Comparison of ENCODE assay signal across 8 cellular contexts in the genomic region with DNA sequence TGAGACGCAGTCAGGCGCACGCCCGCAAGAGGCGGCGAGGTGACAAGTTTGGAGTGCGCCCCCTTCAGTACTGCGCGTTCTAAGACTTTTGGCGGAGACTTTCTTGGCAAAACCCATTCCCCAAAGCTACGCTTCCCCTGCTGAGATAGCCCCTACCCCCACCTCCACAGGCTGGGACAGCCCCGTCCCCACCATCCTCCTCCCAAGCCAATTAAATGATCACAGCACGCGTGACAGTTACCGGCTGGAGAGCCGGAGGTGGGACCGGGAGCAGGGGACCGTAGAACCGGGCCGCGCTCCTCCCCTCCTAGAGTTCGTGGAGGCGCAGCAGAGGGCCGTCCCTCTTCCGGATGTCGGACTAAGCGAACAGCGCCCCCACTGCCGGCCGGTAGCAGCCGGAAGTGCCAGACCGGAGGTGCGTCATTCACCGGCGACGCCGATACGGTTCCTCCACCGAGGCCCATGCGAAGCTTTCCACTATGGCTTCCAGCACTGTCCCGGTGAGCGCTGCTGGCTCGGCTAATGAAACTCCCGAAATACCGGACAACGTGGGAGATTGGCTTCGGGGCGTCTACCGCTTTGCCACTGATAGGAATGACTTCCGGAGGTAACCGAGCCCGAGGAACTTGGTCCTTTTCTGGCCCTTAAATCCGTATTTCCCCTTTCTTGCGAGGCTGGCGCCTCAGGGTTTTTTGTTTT. TPM values are rescaled to one million over a fixed set of nuclear protein-coding genes. Genes with fewer than 3 reads are reported as not detected.
A peak's percentile ranks its signal among the peaks of the same experiment; 100 is the strongest.
DNase-seq lines count a peak whose midpoint lies in the region; ATAC-seq and TF ChIP-seq lines count a peak whose summit lies in the region.

A gene (plus strand): TSS at position 476 of the 699 bp plus-strand sequence. CDS start 4 bp downstream, at position 480.

- H3K27me3 ChIP-seq in left ventricle myocardium inferior (ENCODE audit: low read depth) = no peaks in the 10 kb centered on the region
- no peaks in the 10 kb centered on the region for H3K27me3 ChIP-seq in uterus

- TF ChIP-seq CTCF in GM13977 (IDR thresholded peaks at IDR 0.05; ENCODE audit: extremely low read depth, insufficient read depth, missing control alignments) = peak; percentile 87
- TF ChIP-seq CTCF in left ventricle myocardium inferior (IDR thresholded peaks at IDR 0.05; ENCODE audit: borderline replicate concordance) = peak; percentile 94
- peak; percentile 82 to 96 (median 90) for TF ChIP-seq CTCF in uterus (IDR thresholded peaks at IDR 0.05)

- H3K9me3 ChIP-seq in left ventricle myocardium inferior (replicated peaks) = no peaks in the 10 kb centered on the region
- no peaks in the 10 kb centered on the region for H3K9me3 ChIP-seq in uterus

- H3K4me1 ChIP-seq in left ventricle myocardium inferior (peaks cover 94% of the 10 kb centered on the region), uterus (peaks cover 0 to 12% of the 10 kb centered on the region in 2 donors)

- peak; percentile 68 to 84 for TF ChIP-seq POLR2A in uterus (IDR thresholded peaks at IDR 0.05)

- intact Hi-C loops in T-helper 1 cell treated with Interleukin-12 subunit alpha and Interleukin-12 subunit beta and Interleukin-4 antibody, amounts not matched to agents 30 ng/mL and 1 ng/mL, for 36 hours (cut with micrococcal nuclease) = loop anchor here (1.0 to 10.0 kb wide), 17 partner anchors 8 to 1387 kb away; a partner anchor contains a TSS
- intact Hi-C loops in left ventricle myocardium inferior (cut with micrococcal nuclease) = loop anchor here (10.0 kb wide), 1 partner anchor 257 kb away; no protein-coding TSS in a partner anchor
- intact Hi-C loops in uterus (cut with DNase I; ENCODE audit: low total_unique reads) = loop anchor here (5.0 to 10.0 kb wide), 2 partner anchors 137 to 260 kb away; a partner anchor contains a TSS

- ATAC-seq in HG02884 (IDR thresholded peaks at IDR 0.05; ENCODE audit: unreplicated experiment) = peak; percentile 77

- in situ Hi-C loops in GM13977 (cut with MboI; ENCODE audit: low pct_unique_long_range_greater_than_20kb, low sequenced_read_pairs, unreplicated experiment) = loop anchor here (10.0 kb wide), 1 partner anchor 257 kb away; no protein-coding TSS in a partner anchor

- H3K36me3 ChIP-seq in left ventricle myocardium inferior (peaks cover 42% of the 10 kb centered on the region), uterus (no peaks in the 10 kb centered on the region)

- H3K4me3 ChIP-seq in left ventricle myocardium inferior (peak within 1 kb of the TSS; percentile 90), uterus (peak within 1 kb of the TSS; percentile 82)

- H3K27ac ChIP-seq in left ventricle myocardium inferior (replicated peaks) (peak within 1 kb of the TSS; percentile 95), uterus (peak within 1 kb of the TSS; percentile 84 to 97)

- DNase-seq in GM13977 (ENCODE audit: low spot score) (peak; percentile 94), NCI-H146 treated with DMSO at 0.1 percent for 48 hours (lab: John Stamatoyannopoulos, UW; ENCODE audit: unreplicated experiment) (peak; percentile 91), amniotic stem cell (lab: John Stamatoyannopoulos, UW) (peak; percentile 94), left ventricle myocardium inferior (peak; percentile 95), pulmonary artery endothelial cell (ENCODE audit: low read depth, low spot score) (peak; percentile 85), uterus (peak; percentile 94 to 97)

RNA-seq across cellular contexts. Expression of the gene that starts here (rescaled TPM):
- total RNA-seq in T-helper 1 cell treated with Interleukin-12 subunit alpha and Interleukin-12 subunit beta and Interleukin-4 antibody, amounts not matched to agents 30 ng/mL and 1 ng/mL, for 36 hours = 191 and 194 TPM in 2 replicates
- total RNA-seq in left ventricle myocardium inferior (177 TPM), pulmonary artery endothelial cell (95.8 and 101 TPM in 2 replicates), uterus (100 to 1,000 TPM in 2 of 4 donors, 10 to 100 TPM in 2; 53.1 to 164 (median 96.0) TPM)

Comparison
In these comparisons a context has a peak if more than half of its experiments do, and no peak if none do; other contexts are left out.
1. Peak in every context shown above with its lines: DNase-seq, ATAC-seq, H3K4me3 ChIP-seq and H3K27ac ChIP-seq.